Comparison of ENCODE assay signal across 8 cellular contexts in genomic region chr1:12619396-12620141, GRCh38. TPM values are rescaled to one million over a fixed set of nuclear protein-coding genes. Genes with fewer than 3 reads are reported as not detected.
DNase-seq lines count a peak whose midpoint lies in the region; ATAC-seq and TF ChIP-seq lines count a peak whose summit lies in the region.

No MANE protein-coding gene starts in this region.

- H3K79me2 ChIP-seq in PC-9 (ENCODE audit: low read depth): peaks cover 52% of the 10 kb centered on the region

- WGBS in esophagus muscularis mucosa: 8% methylated on average over 18 of the region's 25 CpGs

- intact Hi-C loops in PC-9 (cut with micrococcal nuclease; ENCODE audit: unreplicated experiment) (loop anchor here (1.0 to 10.0 kb wide), 10 partner anchors 15 to 485 kb away; no protein-coding TSS in a partner anchor), esophagus muscularis mucosa (cut with DNase I) (loop anchor here (1.0 to 5.0 kb wide), 4 partner anchors 39 to 304 kb away; no protein-coding TSS in a partner anchor)

- CTCF ChIA-PET in PC-9 (lab: Charles Lee): interaction anchor here (0.5 to 1.3 kb wide), 5 partner anchors 12 to 144 kb away, joined by 3 to 13 read pairs (median 3); no protein-coding TSS in a partner anchor

- H3K9me2 ChIP-seq in PC-9 (ENCODE audit: insufficient read depth): no peaks in the 10 kb centered on the region

- no peaks in the 10 kb centered on the region; the same call in 1 of the 2 replicates for H3K27me3 ChIP-seq in GM06990 (replicated peaks; ENCODE audit: control insufficient read depth, insufficient read depth, low read length)
- no peaks in the 10 kb centered on the region for H3K27me3 ChIP-seq in PC-9 (ENCODE audit: insufficient read depth, low read depth)
- H3K27me3 ChIP-seq in esophagus muscularis mucosa: no peaks in the 10 kb centered on the region
- no peaks in the 10 kb centered on the region for H3K27me3 ChIP-seq in muscle layer of duodenum (ENCODE audit: low read depth, low read length)

- no peak for TF ChIP-seq POLR2A in esophagus muscularis mucosa (IDR thresholded peaks at IDR 0.05; ENCODE audit: low read depth)

- TF ChIP-seq CTCF in GM06990 (IDR thresholded peaks at IDR 0.05; ENCODE audit: insufficient read depth, low read length, poor library complexity, severe bottlenecking) (peak; percentile 98), PC-9 (conservative IDR thresholded peaks at IDR 0.05) (peak; percentile 90), esophagus muscularis mucosa (IDR thresholded peaks at IDR 0.05) (peak; percentile 98 to 99 (median 99))

- ATAC-seq in GM18870 (IDR thresholded peaks at IDR 0.05; ENCODE audit: unreplicated experiment): no peak

- H2AFZ ChIP-seq in PC-9: no peak overlapping the region

- TSS peak; percentile 33 for BruUV-seq in PC-9 (replicated peaks; lab: Mats Ljungman, UMichigan)

- H3K36me3 ChIP-seq in GM06990 (ENCODE audit: control insufficient read depth, insufficient read depth, low read length) (no peaks in the 10 kb centered on the region), PC-9 (ENCODE audit: low read depth) (peaks cover 9% of the 10 kb centered on the region; the same call in 1 of the 2 replicates), esophagus muscularis mucosa (no peaks in the 10 kb centered on the region), muscle layer of duodenum (ENCODE audit: control insufficient read depth in 1 of 2, insufficient read depth in 2 of 2, low read length in 2 of 2) (no peaks in the 10 kb centered on the region)

- H3K4me1 ChIP-seq in PC-9 (replicated peaks; ENCODE audit: insufficient read depth) (peaks cover 14% of the 10 kb centered on the region), esophagus muscularis mucosa (peaks cover 45 to 67% (median 64%) of the 10 kb centered on the region in 4 donors), muscle layer of duodenum (ENCODE audit: control insufficient read depth in 1 of 2, insufficient read depth in 2 of 2, low read length in 2 of 2) (peaks cover 22 to 68% of the 10 kb centered on the region in 2 donors)

- peak; percentile 49 for DNase-seq in GM06990 (ENCODE audit: extremely low read depth, insufficient read length)
- DNase-seq in HUDEP-2 (lab: John Stamatoyannopoulos, UW; ENCODE audit: unreplicated experiment in 76 of 76): peak in 61 of 76 experiments; percentile 9 to 77 (median 50)
- DNase-seq in PC-9: peak; percentile 55 to 79
- DNase-seq in activated T-cell treated with anti-CD3 and anti-CD28 coated beads, Interleukin-2, amount 50 U/mL, for 48 hours: peak; percentile 87 to 89
- peak; percentile 96 for DNase-seq in esophagus muscularis mucosa (ENCODE audit: extremely low spot score)
- peak; percentile 53 to 59 for DNase-seq in stimulated activated CD8-positive, alpha-beta memory T cell treated with anti-CD3 and anti-CD28 coated beads, Interleukin-7, amount 100 ng/mL, for 48 hours (ENCODE audit: extremely low read depth in 1 of 2, low read depth in 1 of 2)

- POLR2A ChIA-PET in PC-9 (lab: Charles Lee; ENCODE audit: unreplicated experiment): interaction anchor here (0.5 to 1.1 kb wide), 12 partner anchors 23 to 601 kb away, joined by 3 to 18 read pairs (median 4); no protein-coding TSS in a partner anchor

- H3K9me3 ChIP-seq in PC-9 (ENCODE audit: insufficient read depth, low read depth) (no peaks in the 10 kb centered on the region), esophagus muscularis mucosa (no peaks in the 10 kb centered on the region), muscle layer of duodenum (ENCODE audit: control insufficient read depth in 1 of 2, low read length in 2 of 2) (no peaks in the 10 kb centered on the region)

- H3F3A ChIP-seq in PC-9 (ENCODE audit: insufficient read depth, low read depth): peaks cover 24% of the 10 kb centered on the region; the same call in 1 of the 2 replicates

- peak overlapping the region; percentile 90 for H3K27ac ChIP-seq in PC-9
- H3K27ac ChIP-seq in esophagus muscularis mucosa (replicated peaks in 1 of 4): peak overlapping the region; percentile 91 to 98 (median 95)
- H3K27ac ChIP-seq in muscle layer of duodenum (ENCODE audit: low read length): peak overlapping the region; percentile 87

- TF ChIP-seq EP300 in esophagus muscularis mucosa (IDR thresholded peaks at IDR 0.05): no peak

- peak overlapping the region; percentile 31 for H3K4me3 ChIP-seq in GM06990 (replicated peaks; ENCODE audit: low read depth, low read length)
- peak overlapping the region; percentile 91 for H3K4me3 ChIP-seq in PC-9
- peak overlapping the region; percentile 71 to 97 (median 77) for H3K4me3 ChIP-seq in esophagus muscularis mucosa
- peak overlapping the region; percentile 81 to 82 for H3K4me3 ChIP-seq in muscle layer of duodenum (ENCODE audit: low read depth in 1 of 2, low read length in 2 of 2)

- H3K4me2 ChIP-seq in PC-9: peak overlapping the region; percentile 97

- H4K20me1 ChIP-seq in PC-9 (ENCODE audit: insufficient read depth): peaks cover 11% of the 10 kb centered on the region; the same call in 1 of the 2 replicates

RNA-seq across cellular contexts. Expression of gene DHRS3, which starts 1.6 kb away (rescaled TPM):
- total RNA-seq in PC-9 (2021) (144 and 154 TPM in 2 replicates), esophagus muscularis mucosa (100 to 1,000 TPM; 130 to 237 (median 200) TPM)

RNA-seq across cellular contexts. Expression of gene AADACL4, which starts 24.3 kb away (rescaled TPM):
- not detected in 2 replicates for total RNA-seq in PC-9 (2021)
- not detected for total RNA-seq in esophagus muscularis mucosa

Comparison
In these comparisons a context has a peak if more than half of its experiments do, and no peak if none do; other contexts are left out.
1. H3K4me3 ChIP-seq: peak in every context shown above with its lines; median percentile 91 in PC-9; 82 in muscle layer of duodenum; 77 in esophagus muscularis mucosa; 31 in GM06990.